22 cellular contexts compared by ENCODE assay signal in genomic region chr1:10691075-10691739, GRCh38.
DNase-seq lines count a peak whose midpoint lies in the region; ATAC-seq, FAIRE-seq and TF ChIP-seq lines count a peak whose summit lies in the region.
"Had no signal": no experiment of that assay in that cellular context is flagged by ENCODE, and none has a peak within 500 bp of the region (broad histone marks: within the 10 kb centered on the region; RNA-seq: fewer than 3 reads in every experiment).

No MANE protein-coding gene starts in this region.

- CTCF ChIA-PET in IMR-90 (lab: Yijun Ruan, JAX), result no interaction called here
- CTCF ChIA-PET in GM12878 (lab: Yijun Ruan, JAX), result interaction anchor here (0.7 to 4.0 kb wide), 7 partner anchors 48 to 227 kb away, joined by 3 to 24 read pairs (median 3); no protein-coding TSS in a partner anchor

- POLR2A ChIA-PET in IMR-90 (lab: Charles Lee; ENCODE audit: unreplicated experiment) (no interaction called here), GM12878 (lab: Charles Lee) (no interaction called here)

- no peak overlapping the region for H2BK120ac ChIP-seq in IMR-90 (ENCODE audit: low read depth, low read length)

- H4K91ac ChIP-seq in IMR-90 (ENCODE audit: insufficient read depth, low read depth, low read length), result no peak overlapping the region

- H3K9ac ChIP-seq in IMR-90 (ENCODE audit: low read depth, low read length) (no peak overlapping the region), GM12878 (ENCODE audit: control insufficient read depth, insufficient read depth, low read length) (peak overlapping the region; percentile 0), stomach smooth muscle (ENCODE audit: low read length in 2 of 2) (peak overlapping the region; percentile 21 to 82)

- no peaks in the 10 kb centered on the region for H3K9me3 ChIP-seq in IMR-90 (ENCODE audit: control insufficient read depth, insufficient read depth, low read length)
- H3K9me3 ChIP-seq in GM12878 (replicated peaks; ENCODE audit: control insufficient read depth, insufficient read depth, low read length), result no peaks in the 10 kb centered on the region
- no peaks in the 10 kb centered on the region for H3K9me3 ChIP-seq in stomach smooth muscle (ENCODE audit: control insufficient read depth in 2 of 2, low read length in 2 of 2)
- H3K9me3 ChIP-seq in suprapubic skin, result no peaks in the 10 kb centered on the region
- H3K9me3 ChIP-seq: ovary had no signal

- no peak overlapping the region for H2AK5ac ChIP-seq in IMR-90 (ENCODE audit: low read depth, low read length)

- H4K20me1 ChIP-seq in IMR-90 (ENCODE audit: insufficient read depth, low read length), result no peaks in the 10 kb centered on the region
- no peaks in the 10 kb centered on the region for H4K20me1 ChIP-seq in GM12878 (ENCODE audit: control insufficient read depth, insufficient read depth)

- TF ChIP-seq EP300 in GM12878 (IDR thresholded peaks at IDR 0.05; ENCODE audit: borderline replicate concordance in 1 of 2, control insufficient read depth in 1 of 2, low read depth in 2 of 2, low read length in 2 of 2) (no peak), suprapubic skin (IDR thresholded peaks at IDR 0.05) (no peak)

- H2BK15ac ChIP-seq in IMR-90 (ENCODE audit: low read depth, low read length), result no peak overlapping the region

- H3K36me3 ChIP-seq in IMR-90 (ENCODE audit: control insufficient read depth, insufficient read depth, low read length) (no peaks in the 10 kb centered on the region), GM12878 (ENCODE audit: control insufficient read depth in 2 of 2, insufficient read depth in 2 of 2, low read length in 1 of 2) (no peaks in the 10 kb centered on the region; a peak in 1 of 4 replicates), stomach smooth muscle (ENCODE audit: control insufficient read depth in 2 of 2, insufficient read depth in 2 of 2, low read length in 2 of 2) (no peaks in the 10 kb centered on the region), suprapubic skin (peaks cover 3% of the 10 kb centered on the region)
- H3K36me3 ChIP-seq: ovary had no signal

- no peaks in the 10 kb centered on the region for H3K9me3 Mint-ChIP-seq in nephron
- H3K9me3 Mint-ChIP-seq: activated naive CD4-positive, alpha-beta T cell treated with anti-CD3 and anti-CD28 coated beads, Interleukin-2, amount 50 U/mL, for 72 hours; IgD-negative memory B cell; mesothelial cell of epicardium; natural killer cell; WTC11 had no signal

- no peak overlapping the region for H3K18ac ChIP-seq in IMR-90 (ENCODE audit: low read depth, low read length)

- TF ChIP-seq CTCF in IMR-90 (conservative IDR thresholded peaks at IDR 0.05; ENCODE audit: low read depth, low read length) (no peak), GM12878 (IDR thresholded peaks at IDR 0.05 in 2 of 3, conservative IDR thresholded peaks at IDR 0.05 in 1 of 3; ENCODE audit: control insufficient read depth in 2 of 3, extremely low read depth in 1 of 3, insufficient read depth in 1 of 3, low read depth in 3 of 3, low read length in 3 of 3) (no peak), nephron (IDR thresholded peaks at IDR 0.05; ENCODE audit: unreplicated experiment in 3 of 3) (no peak), suprapubic skin (IDR thresholded peaks at IDR 0.05) (no peak)

- no peaks in the 10 kb centered on the region for H3K36me3 Mint-ChIP-seq in nephron (ENCODE audit: low read depth)
- H3K36me3 Mint-ChIP-seq: activated naive CD4-positive, alpha-beta T cell treated with anti-CD3 and anti-CD28 coated beads, Interleukin-2, amount 50 U/mL, for 72 hours; mesothelial cell of epicardium; natural killer cell; WTC11 had no signal

- no peak overlapping the region for H3K4ac ChIP-seq in IMR-90 (ENCODE audit: low read depth, low read length)

- no peak overlapping the region for H3K27ac Mint-ChIP-seq in nephron
- H3K27ac Mint-ChIP-seq: activated naive CD4-positive, alpha-beta T cell treated with anti-CD3 and anti-CD28 coated beads, Interleukin-2, amount 50 U/mL, for 72 hours; mesothelial cell of epicardium; WTC11 had no signal

- intact Hi-C loops in IMR-90 (cut with micrococcal nuclease) (loop anchor here (10.0 kb wide), 1 partner anchor 174 kb away; no protein-coding TSS in a partner anchor), GM12878 (cut with micrococcal nuclease; ENCODE audit: unreplicated experiment) (loop anchor here (5.0 kb wide), 2 partner anchors 179 to 251 kb away; no protein-coding TSS in a partner anchor)

- SMC1A ChIA-PET in GM12878 (lab: Charles Lee; ENCODE audit: uncharacterized antibody, unreplicated experiment), result interaction anchor here (1.4 to 2.5 kb wide), 5 partner anchors 171 to 196 kb away, joined by 3 to 10 read pairs (median 8); no protein-coding TSS in a partner anchor

- RAD21 ChIA-PET in GM12878 (lab: Charles Lee; ENCODE audit: unreplicated experiment), result interaction anchor here (0.6 to 1.3 kb wide), 5 partner anchors 171 to 346 kb away, joined by 3 to 4 read pairs (median 3); no protein-coding TSS in a partner anchor

- in situ Hi-C loops in IMR-90 (cut with MboI; ENCODE audit: low sequenced_read_pairs), result loop anchor here (10.0 kb wide), 1 partner anchor 166 kb away; no protein-coding TSS in a partner anchor
- in situ Hi-C loops in GM12878 (cut with MboI), result no loop called here

- no peak overlapping the region for H2AK9ac ChIP-seq in IMR-90 (replicated peaks; ENCODE audit: low read depth, low read length, poor library complexity)

- no peak overlapping the region for H4K5ac ChIP-seq in IMR-90 (ENCODE audit: low read depth, low read length)

- ATAC-seq in IMR-90 (ENCODE audit: low read depth) (no peak), GM12878 (no peak)
- ATAC-seq: natural killer cell, Right ventricle myocardium inferior, WTC11 had no signal

- no TSS peak for BruUV-seq in IMR-90 (replicated peaks; lab: Mats Ljungman, UMichigan)
- no TSS peak for BruUV-seq in GM12878 (replicated peaks; lab: Mats Ljungman, UMichigan)

- no peak overlapping the region for H3K14ac ChIP-seq in IMR-90 (replicated peaks; ENCODE audit: low read depth, low read length)

- H3K4me3 ChIP-seq in IMR-90 (ENCODE audit: insufficient read depth, low read depth, low read length) (no peak overlapping the region), GM12878 (no peak overlapping the region), stomach smooth muscle (ENCODE audit: low read length in 2 of 2) (peak overlapping the region in 1 of 2 donors; percentile 81), suprapubic skin (no peak overlapping the region)
- H3K4me3 ChIP-seq: ovary had no signal

- peaks cover 61% of the 10 kb centered on the region for H3K4me1 Mint-ChIP-seq in nephron

- TF ChIP-seq POLR2A in IMR-90 (IDR thresholded peaks at IDR 0.05; ENCODE audit: low read depth, low read length) (no peak), GM12878 (IDR thresholded peaks at IDR 0.05; ENCODE audit: low read depth, low read length) (no peak), suprapubic skin (IDR thresholded peaks at IDR 0.05) (no peak)

- DNase-seq in IMR-90 (no peak), GM12878 (ENCODE audit: low read depth, low spot score) (no peak), suprapubic skin (ENCODE audit: low spot score in 2 of 2) (no peak), LoVo (ENCODE audit: low spot score) (no peak)
- no peak for DNase-seq in stimulated activated CD4-positive, alpha-beta T cell treated with anti-CD3 and anti-CD28 coated beads, Interleukin-4, amount 100 ng/mL, for 24 hours
- DNase-seq: activated CD4-positive, alpha-beta T cell treated with anti-CD3 and anti-CD28 coated beads, Interleukin-2, amount 50 U/mL, for 1 hour; anterior cingulate cortex; dermis blood vessel endothelial cell; GDM1; natural killer cell; NCI-H446; NCI-H82; ovary; T1000 had no signal

- H3K4me2 ChIP-seq in IMR-90 (ENCODE audit: low read depth, low read length) (no peak overlapping the region), GM12878 (ENCODE audit: control insufficient read depth, insufficient read depth) (peak overlapping the region; percentile 15; the same call in 1 of the 2 replicates)

- H2BK20ac ChIP-seq in IMR-90 (ENCODE audit: low read depth, low read length), result no peak overlapping the region

- H3K4me3 Mint-ChIP-seq in nephron, result peak overlapping the region; percentile 27 to 53 (median 41)
- H3K4me3 Mint-ChIP-seq: mesothelial cell of epicardium, natural killer cell, WTC11 had no signal

- peaks cover 60% of the 10 kb centered on the region for H3K27me3 Mint-ChIP-seq in nephron (ENCODE audit: low read depth)
- H3K27me3 Mint-ChIP-seq: IgD-negative memory B cell had no signal

- no peak overlapping the region for H3K56ac ChIP-seq in IMR-90 (ENCODE audit: extremely low read depth, insufficient read depth, low read length)

- dilution Hi-C loops in IMR-90 (cut with HindIII; ENCODE audit: low sequenced_read_pairs, unreplicated experiment), result no loop called here

- no peak for FAIRE-seq in GM12878 (lab: Jason Lieb, UNC)
- FAIRE-seq: GM18507 had no signal

- H2AFZ ChIP-seq in IMR-90 (replicated peaks; ENCODE audit: low read length, poor library complexity), result no peak overlapping the region
- H2AFZ ChIP-seq in GM12878 (ENCODE audit: control insufficient read depth, low read depth, low read length), result no peak overlapping the region

- H3K4me1 ChIP-seq in IMR-90 (ENCODE audit: control insufficient read depth, insufficient read depth, low read length) (peaks cover 2% of the 10 kb centered on the region; the same call in 1 of the 2 replicates), GM12878 (ENCODE audit: control insufficient read depth, insufficient read depth, low read length) (peaks cover 15% of the 10 kb centered on the region), stomach smooth muscle (ENCODE audit: control insufficient read depth, insufficient read depth, low read length) (peaks cover 79% of the 10 kb centered on the region), suprapubic skin (peaks cover 85% of the 10 kb centered on the region)

- H3K27me3 ChIP-seq in IMR-90 (ENCODE audit: control insufficient read depth, insufficient read depth, low read length) (peaks cover 11% of the 10 kb centered on the region; the same call in 1 of the 2 replicates), GM12878 (replicated peaks in 1 of 2; ENCODE audit: control insufficient read depth in 2 of 2, insufficient read depth in 2 of 2, low read length in 1 of 2) (no peaks in the 10 kb centered on the region), stomach smooth muscle (ENCODE audit: control insufficient read depth in 1 of 2, insufficient read depth in 2 of 2, low read length in 2 of 2) (no peaks in the 10 kb centered on the region), suprapubic skin (no peaks in the 10 kb centered on the region)
- H3K27me3 ChIP-seq: ovary had no signal

- H3K9me1 ChIP-seq in IMR-90 (ENCODE audit: insufficient read depth, low read length), result no peaks in the 10 kb centered on the region

- no peak overlapping the region for H3K23ac ChIP-seq in IMR-90 (ENCODE audit: low read depth, low read length)

- H2BK5ac ChIP-seq in IMR-90 (ENCODE audit: low read depth, low read length, poor library complexity, severe bottlenecking), result no peak overlapping the region

- no peak for TF ChIP-seq RAD21 in IMR-90 (IDR thresholded peaks at IDR 0.05; ENCODE audit: low read length)
- no peak for TF ChIP-seq RAD21 in GM12878 (IDR thresholded peaks at IDR 0.05; ENCODE audit: insufficient read depth, low read depth, low read length)

- H4K8ac ChIP-seq in IMR-90 (ENCODE audit: low read depth in 2 of 2, low read length in 2 of 2), result no peak overlapping the region

- no peak overlapping the region for H3K27ac ChIP-seq in IMR-90 (ENCODE audit: insufficient read depth, low read length)
- H3K27ac ChIP-seq in GM12878 (ENCODE audit: control insufficient read depth, insufficient read depth), result no peak overlapping the region
- H3K27ac ChIP-seq in stomach smooth muscle (ENCODE audit: low read length), result peak overlapping the region; percentile 80
- H3K27ac ChIP-seq in suprapubic skin, result no peak overlapping the region
- H3K27ac ChIP-seq: ovary had no signal

- H3K79me2 ChIP-seq in GM12878 (ENCODE audit: control insufficient read depth, insufficient read depth, low read length), result peaks cover 15% of the 10 kb centered on the region

- H3K79me1 ChIP-seq in IMR-90 (ENCODE audit: low read depth in 1 of 2, low read length in 2 of 2), result no peaks in the 10 kb centered on the region

- WGBS in IMR-90 (ENCODE audit: extremely low coverage in 2 of 2, insufficient read length in 1 of 2), 2 experiments, result no CpG with 5 or more reads among the region's 17 CpGs
- WGBS in GM12878 (ENCODE audit: insufficient coverage, insufficient replicate concordance, low lambda C conversion rate, missing lambda C conversion rate), result 68% methylated on average over 17 of the region's 17 CpGs
- 92% methylated on average over 17 of the region's 17 CpGs for WGBS in suprapubic skin
